Comparison of ENCODE assay signal across 8 cellular contexts in the genomic region with DNA sequence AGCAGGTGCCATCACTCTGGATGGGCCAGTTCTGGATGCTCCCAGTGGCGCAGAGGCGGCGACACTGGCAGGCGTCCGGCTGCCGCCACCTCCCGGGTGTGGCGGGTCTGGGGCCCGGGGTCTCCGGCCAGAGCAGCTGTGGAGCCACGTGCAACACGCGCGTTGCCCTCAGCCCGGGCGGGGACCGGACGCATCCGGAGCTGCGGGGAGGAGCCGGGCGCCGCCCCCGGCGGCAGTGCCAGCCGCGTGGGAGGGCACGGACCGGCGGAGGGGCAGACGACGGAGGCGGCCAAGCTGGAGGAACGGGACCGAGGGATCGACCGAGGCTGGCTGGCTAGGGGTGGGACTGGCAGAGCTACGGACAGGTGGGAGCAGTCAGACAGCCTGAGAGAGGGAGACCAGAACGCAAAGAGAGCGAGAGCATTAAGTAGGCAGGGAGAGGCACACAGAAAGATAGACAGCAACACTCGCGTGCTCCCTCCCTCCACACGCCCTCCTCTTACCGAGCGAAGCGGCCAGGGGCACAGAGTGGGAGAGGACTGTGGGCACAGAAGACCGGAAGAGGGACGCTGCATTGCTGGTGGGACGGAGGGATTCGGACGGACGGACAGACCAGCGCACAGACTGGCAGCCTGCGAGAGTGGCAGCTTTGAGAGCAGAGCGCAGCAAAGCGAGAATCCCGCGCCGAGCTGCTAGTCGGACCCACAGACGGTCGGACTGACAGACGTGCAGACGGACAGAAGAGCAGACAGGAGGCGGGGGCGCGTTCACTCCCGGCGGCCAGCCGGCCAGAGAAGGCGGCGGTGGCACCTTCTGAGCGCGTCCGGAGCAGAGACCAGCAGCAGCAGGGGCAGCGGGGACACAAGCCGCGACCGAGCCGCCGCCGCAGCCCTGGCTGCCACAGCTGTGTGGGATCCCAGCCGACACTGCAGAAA. TPM values are rescaled to one million over a fixed set of nuclear protein-coding genes. Genes with fewer than 3 reads are reported as not detected.
DNase-seq lines count a peak whose midpoint lies in the region; ATAC-seq and TF ChIP-seq lines count a peak whose summit lies in the region.

A gene (plus strand): TSS at position 275 of the 935 bp plus-strand sequence. CDS start 42,227 bp downstream, outside the sequence.

- no peaks in the 10 kb centered on the region for H3K36me3 Mint-ChIP-seq in activated T-helper 17 cell treated with anti-CD3 and anti-CD28 coated beads, Interleukin-2, amount 50 U/mL, for 72 hours (ENCODE audit: low read depth)

- H3K27me3 ChIP-seq in DND-41 (ENCODE audit: insufficient read depth, low read length, poor library complexity) (no peaks in the 10 kb centered on the region), trophoblast cell (ENCODE audit: insufficient read depth, low read length) (peaks cover 14% of the 10 kb centered on the region)

- H2BK120ac ChIP-seq in trophoblast cell (ENCODE audit: insufficient read depth, low read length, poor library complexity): no peak within 1 kb of the TSS

- intact Hi-C loops in left cardiac atrium (cut with DNase I) (no loop called here), lower leg skin (cut with DNase I; ENCODE audit: low total_unique reads) (no loop called here)

- ATAC-seq in DND-41 (ENCODE audit: insufficient read depth, low read depth) (peak; percentile 59), HG02885 (IDR thresholded peaks at IDR 0.05; ENCODE audit: poor library complexity, unreplicated experiment) (peak; percentile 42), left cardiac atrium (peak; percentile 34 to 76), GM18867 (IDR thresholded peaks at IDR 0.05; ENCODE audit: unreplicated experiment) (no peak), HG03378 (IDR thresholded peaks at IDR 0.05; ENCODE audit: unreplicated experiment) (no peak)
- peak; percentile 11 for ATAC-seq in activated T-helper 17 cell treated with anti-CD3 and anti-CD28 coated beads, Interleukin-2, amount 50 U/mL, for 72 hours (replicated peaks)

- H3K27ac Mint-ChIP-seq in activated T-helper 17 cell treated with anti-CD3 and anti-CD28 coated beads, Interleukin-2, amount 50 U/mL, for 72 hours: no peak within 1 kb of the TSS

- H3K27ac ChIP-seq in DND-41 (ENCODE audit: low read length) (peak within 1 kb of the TSS; percentile 100), trophoblast cell (ENCODE audit: low read depth, low read length) (no peak within 1 kb of the TSS)

- H2BK5ac ChIP-seq in trophoblast cell (ENCODE audit: low read depth, low read length, poor library complexity): no peak within 1 kb of the TSS

- H4K91ac ChIP-seq in trophoblast cell (ENCODE audit: low read depth, low read length): no peak within 1 kb of the TSS

- peak within 1 kb of the TSS; percentile 7 for H4K12ac ChIP-seq in trophoblast cell (ENCODE audit: low read depth, low read length)

- no peak within 1 kb of the TSS for H3K23ac ChIP-seq in trophoblast cell (ENCODE audit: low read length)

- no peak within 1 kb of the TSS for H2AK5ac ChIP-seq in trophoblast cell (ENCODE audit: low read length)

- H4K8ac ChIP-seq in trophoblast cell (ENCODE audit: low read depth, low read length): peak within 1 kb of the TSS; percentile 6

- H3K79me1 ChIP-seq in trophoblast cell (ENCODE audit: low read length): no peaks in the 10 kb centered on the region

- H3K14ac ChIP-seq in trophoblast cell (ENCODE audit: low read length): no peak within 1 kb of the TSS

- H3K4me3 Mint-ChIP-seq in activated T-helper 17 cell treated with anti-CD3 and anti-CD28 coated beads, Interleukin-2, amount 50 U/mL, for 72 hours: no peak within 1 kb of the TSS

- no peak within 1 kb of the TSS for H3K18ac ChIP-seq in trophoblast cell (ENCODE audit: low read length)

- H3K4ac ChIP-seq in trophoblast cell (ENCODE audit: low read depth, low read length): no peak within 1 kb of the TSS

- H2AFZ ChIP-seq in DND-41 (ENCODE audit: low read depth, low read length) (0 out of 2 replicates have a peak within 1 kb of the TSS, but pooled peaks have one; percentile 14), trophoblast cell (ENCODE audit: insufficient read depth, low read length, poor library complexity) (peak within 1 kb of the TSS; percentile 37)

- peaks cover 48% of the 10 kb centered on the region for H3K4me1 ChIP-seq in DND-41 (ENCODE audit: insufficient read depth, low read length)
- H3K4me1 ChIP-seq in trophoblast cell (ENCODE audit: control insufficient read depth in 1 of 2, insufficient read depth in 2 of 2, low read length in 2 of 2): peaks cover 9% of the 10 kb centered on the region in 2 experiments

- peak within 1 kb of the TSS; percentile 49 to 81 for H3K4me3 ChIP-seq in DND-41 (ENCODE audit: low read depth in 1 of 2, low read length in 2 of 2)
- H3K4me3 ChIP-seq in trophoblast cell (ENCODE audit: low read depth, low read length): peak within 1 kb of the TSS; percentile 73
- H3K4me3 ChIP-seq in lower leg skin (ENCODE audit: low read depth, poor library complexity, severe bottlenecking): no peak within 1 kb of the TSS

- H3K9me3 Mint-ChIP-seq in activated T-helper 17 cell treated with anti-CD3 and anti-CD28 coated beads, Interleukin-2, amount 50 U/mL, for 72 hours: peaks cover 4% of the 10 kb centered on the region

- TF ChIP-seq POLR2A in lower leg skin (IDR thresholded peaks at IDR 0.05): no peak

- H3K9me3 ChIP-seq in DND-41 (ENCODE audit: insufficient read depth, low read length, severe bottlenecking) (peaks cover 2% of the 10 kb centered on the region), trophoblast cell (ENCODE audit: insufficient read depth, low read depth, low read length) (peaks cover 7% of the 10 kb centered on the region)

- TF ChIP-seq CTCF in DND-41 (IDR thresholded peaks at IDR 0.05; ENCODE audit: borderline replicate concordance, extremely low read depth, low read length, poor library complexity, severe bottlenecking) (no peak), lower leg skin (IDR thresholded peaks at IDR 0.05) (no peak)

- no peaks in the 10 kb centered on the region for H3K4me1 Mint-ChIP-seq in activated T-helper 17 cell treated with anti-CD3 and anti-CD28 coated beads, Interleukin-2, amount 50 U/mL, for 72 hours

- H3K27me3 Mint-ChIP-seq in activated T-helper 17 cell treated with anti-CD3 and anti-CD28 coated beads, Interleukin-2, amount 50 U/mL, for 72 hours: peaks cover 23% of the 10 kb centered on the region

- peaks cover 42% of the 10 kb centered on the region for H3K36me3 ChIP-seq in DND-41 (ENCODE audit: insufficient read depth, low read length)
- H3K36me3 ChIP-seq in trophoblast cell (ENCODE audit: control insufficient read depth in 1 of 2, insufficient read depth in 2 of 2, low read length in 2 of 2): no peaks in the 10 kb centered on the region

- H3K79me2 ChIP-seq in DND-41 (ENCODE audit: insufficient read depth, low read length) (peaks cover 100% of the 10 kb centered on the region), trophoblast cell (ENCODE audit: control insufficient read depth, insufficient read depth, low read length, poor library complexity) (peaks cover 3% of the 10 kb centered on the region)

- peak within 1 kb of the TSS; percentile 97 for H3K9ac ChIP-seq in DND-41 (ENCODE audit: low read depth, low read length)
- peak within 1 kb of the TSS; percentile 8 for H3K9ac ChIP-seq in trophoblast cell (ENCODE audit: low read length)

- H3K4me2 ChIP-seq in DND-41 (ENCODE audit: insufficient read depth, low read length) (peak within 1 kb of the TSS; percentile 77), trophoblast cell (ENCODE audit: low read length) (peak within 1 kb of the TSS; percentile 87)

- WGBS in trophoblast cell (ENCODE audit: extremely low coverage, insufficient coverage, insufficient read length): no CpG with 5 or more reads among the region's 83 CpGs
- WGBS in lower leg skin, 2 donors: 1 to 2% methylated on average over 49 to 58 of the region's 83 CpGs

- H4K20me1 ChIP-seq in DND-41 (ENCODE audit: insufficient read depth, low read length): peaks cover 4% of the 10 kb centered on the region; the same call in 1 of the 2 replicates

- no peak within 1 kb of the TSS for H2BK12ac ChIP-seq in trophoblast cell (ENCODE audit: low read length)

- DNase-seq in DND-41 (peak; percentile 87), left cardiac atrium (peak; percentile 23), trophoblast cell (peak in 1 of 2 donors; percentile 16), lower leg skin (ENCODE audit: low spot score in 2 of 2) (no peak)

RNA-seq across cellular contexts. Expression of the gene that starts here (rescaled TPM):
- not detected for total RNA-seq in activated T-helper 17 cell treated with anti-CD3 and anti-CD28 coated beads, Interleukin-2, amount 50 U/mL, for 72 hours
- not detected for total RNA-seq in left cardiac atrium
- polyA plus RNA-seq in trophoblast cell (2013): not detected in 2 replicates
- total RNA-seq in lower leg skin: not detected

Comparison
In these comparisons a context has a peak if more than half of its experiments do, and no peak if none do; other contexts are left out.
1. Peak in ATAC-seq in activated T-helper 17 cell treated with anti-CD3 and anti-CD28 coated beads, Interleukin-2, amount 50 U/mL, for 72 hours; RNA of the gene not detected or under 1 TPM.
2. Peak in DNase-seq and ATAC-seq in left cardiac atrium; RNA of the gene not detected or under 1 TPM.
3. ATAC-seq: peak in DND-41 (single experiment) and HG02885 (single experiment); none in GM18867 (single experiment) and HG03378 (single experiment).